Comparison of ENCODE assay signal across 14 cellular contexts in the genomic region with DNA sequence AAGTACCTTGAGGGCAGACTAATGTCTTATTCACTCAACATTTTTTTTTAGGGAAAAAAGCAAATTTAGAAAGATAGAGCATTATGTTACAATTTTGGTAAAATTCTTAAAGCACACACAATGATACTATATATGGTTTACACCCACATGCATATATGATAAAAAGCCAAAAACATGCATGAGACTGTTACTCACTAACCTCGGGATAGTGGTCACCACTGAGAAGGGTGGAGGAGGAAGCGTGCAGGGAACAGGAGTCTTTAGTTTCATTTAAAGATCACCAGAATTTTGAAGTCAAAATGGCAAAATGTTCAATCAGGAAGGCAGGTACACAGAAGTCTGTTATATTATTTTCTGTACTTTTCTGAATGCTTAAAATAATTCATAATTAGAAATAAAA.
"Had no signal": no experiment of that assay in that cellular context is flagged by ENCODE, and none has a peak within 500 bp of the region (broad histone marks: within the 10 kb centered on the region; RNA-seq: fewer than 3 reads in every experiment).

No MANE protein-coding gene starts in this region.

- H3K27ac ChIP-seq: stomach, testis had no signal

- H3K27me3 ChIP-seq: stomach, testis had no signal

- H3K27ac Mint-ChIP-seq: activated naive CD4-positive, alpha-beta T cell treated with anti-CD3 and anti-CD28 coated beads for 36 hours; activated T-helper 2 cell treated with anti-CD3 and anti-CD28 coated beads, Interferon-gamma antibody, Interleukin-2, Interleukin-4, amounts not matched to agents 10 μg/mL and 5 μg/mL and 100 μg/mL, durations not matched to agents 14 hours and 24 hours and 36 hours; nephron had no signal

- H3K36me3 ChIP-seq: stomach had no signal

- H3K4me1 Mint-ChIP-seq: nephron had no signal

- H3K4me3 Mint-ChIP-seq: activated naive CD4-positive, alpha-beta T cell treated with anti-CD3 and anti-CD28 coated beads for 36 hours; nephron had no signal

- H3K9me3 Mint-ChIP-seq: activated naive CD4-positive, alpha-beta T cell treated with anti-CD3 and anti-CD28 coated beads for 36 hours; activated T-helper 2 cell treated with anti-CD3 and anti-CD28 coated beads, Interferon-gamma antibody, Interleukin-2, Interleukin-4, amounts not matched to agents 10 μg/mL and 5 μg/mL and 100 μg/mL, durations not matched to agents 14 hours and 24 hours and 36 hours; nephron had no signal

- DNase-seq: activated CD4-positive, alpha-beta T cell treated with anti-CD3 and anti-CD28 coated beads, Interleukin-2, amount 50 U/mL, for 1 hour; activated CD4-positive, CD25-positive, alpha-beta regulatory T cell; activated naive CD4-positive, alpha-beta T cell treated with anti-CD3 and anti-CD28 coated beads for 36 hours; hippocampal formation; mesendoderm; nucleus accumbens; posterior cingulate gyrus; retina; stimulated activated CD4-positive, alpha-beta T cell treated with anti-CD3 and anti-CD28 coated beads, Interleukin-4, amount 100 ng/mL, for 24 hours; stomach; testis had no signal

- H3K9me3 ChIP-seq: stomach, testis had no signal

- H3K4me3 ChIP-seq: skin epidermis, stomach, testis had no signal
